ENCODE assay signal across 7 cellular contexts in genomic region chr19:14781713-14782536, GRCh38. TPM values are rescaled to one million over a fixed set of nuclear protein-coding genes. Genes with fewer than 3 reads are reported as not detected.
"Had no signal": no experiment of that assay in that cellular context is flagged by ENCODE, and none has a peak within 500 bp of the region (broad histone marks: within the 10 kb centered on the region; RNA-seq: fewer than 3 reads in every experiment).

No MANE protein-coding gene starts in this region.

RNA-seq across cellular contexts. Expression of gene OR7A5, which starts 53.1 kb away (rescaled TPM):
- total RNA-seq: MCF 10A, NCI-H460, OCI-LY7, PC-9, Right ventricle myocardium inferior, RPMI7951, SJCRH30 had no signal

RNA-seq across cellular contexts. Expression of gene OR7C1, which starts 53.1 kb away (rescaled TPM):
- total RNA-seq: MCF 10A, NCI-H460, OCI-LY7, PC-9, Right ventricle myocardium inferior had no signal
